9 cellular contexts compared by ENCODE assay signal in genomic region chr16:30491744-30492308, GRCh38. TPM values are rescaled to one million over a fixed set of nuclear protein-coding genes. Genes with fewer than 3 reads are reported as not detected.
DNase-seq lines count a peak whose midpoint lies in the region; ATAC-seq and TF ChIP-seq lines count a peak whose summit lies in the region.
"Had no signal": no experiment of that assay in that cellular context is flagged by ENCODE, and none has a peak within 500 bp of the region (broad histone marks: within the 10 kb centered on the region; RNA-seq: fewer than 3 reads in every experiment).

No MANE protein-coding gene starts in this region.

- H3K4me3 ChIP-seq in heart right ventricle (no peak overlapping the region), fibroblast of mammary gland (ENCODE audit: control insufficient read depth, low read depth, low read length) (no peak overlapping the region), transverse colon (no peak overlapping the region), suprapubic skin (no peak overlapping the region)

- WGBS in heart right ventricle, 2 donors, result 30 to 44% methylated on average over 6 of the region's 6 CpGs
- WGBS in transverse colon (ENCODE audit: low coverage in 1 of 2), 2 donors, result 58 to 73% methylated on average over 2 to 6 of the region's 6 CpGs
- WGBS in suprapubic skin, result 48% methylated on average over 6 of the region's 6 CpGs

- in situ Hi-C loops in transverse colon (cut with MboI; ENCODE audit: low pct_ligation_motif_present in 1 of 4, low pct_unique_long_range_greater_than_20kb in 1 of 4, low sequenced_read_pairs in 3 of 4), result no loop called here

- intact Hi-C loops in heart right ventricle (cut with DNase I), result no loop called here
- intact Hi-C loops in Right ventricle myocardium superior (cut with DNase I), result no loop called here
- intact Hi-C loops in transverse colon (cut with DNase I; ENCODE audit: low total_unique reads), result no loop called here

- no peak for TF ChIP-seq EP300 in transverse colon (IDR thresholded peaks at IDR 0.05; ENCODE audit: low read depth)
- no peak for TF ChIP-seq EP300 in suprapubic skin (IDR thresholded peaks at IDR 0.05)

- H3K36me3 ChIP-seq in heart right ventricle, result peaks cover 0 to 87% (median 0%) of the 10 kb centered on the region in 9 donors
- H3K36me3 ChIP-seq in transverse colon, result no peaks in the 10 kb centered on the region
- no peaks in the 10 kb centered on the region for H3K36me3 ChIP-seq in suprapubic skin

- ATAC-seq in heart right ventricle, result peak in 5 of 8 donors; percentile 28 to 81 (median 38)
- ATAC-seq in Right ventricle myocardium superior (ENCODE audit: poor library complexity), result no peak
- ATAC-seq in GM21528 (IDR thresholded peaks at IDR 0.05; ENCODE audit: low FRiP score, unreplicated experiment), result no peak

- DNase-seq in heart right ventricle (peak in 1 of 2 donors; percentile 17), Right ventricle myocardium superior (no peak), T1000 (lab: John Stamatoyannopoulos, UW) (peak; percentile 66), fibroblast of mammary gland (ENCODE audit: low read depth) (peak; percentile 80), transverse colon (peak; percentile 24), retina (no peak), suprapubic skin (ENCODE audit: low spot score in 2 of 2) (no peak)
- DNase-seq: naive B cell had no signal

- TF ChIP-seq CTCF in heart right ventricle (IDR thresholded peaks at IDR 0.05), result no peak
- TF ChIP-seq CTCF in fibroblast of mammary gland (conservative IDR thresholded peaks at IDR 0.05; ENCODE audit: control insufficient read depth, insufficient read depth, low read depth, low read length), result no peak
- TF ChIP-seq CTCF in transverse colon (IDR thresholded peaks at IDR 0.05), result no peak
- TF ChIP-seq CTCF in suprapubic skin (IDR thresholded peaks at IDR 0.05), result no peak

- H3K27me3 ChIP-seq in heart right ventricle (peaks cover 0 to 12% (median 5%) of the 10 kb centered on the region in 7 donors), transverse colon (no peaks in the 10 kb centered on the region), suprapubic skin (no peaks in the 10 kb centered on the region)

- H3K27ac ChIP-seq in heart right ventricle (no peak overlapping the region), transverse colon (no peak overlapping the region), suprapubic skin (no peak overlapping the region)

- H3K9me3 ChIP-seq in heart right ventricle (no peaks in the 10 kb centered on the region), transverse colon (no peaks in the 10 kb centered on the region), suprapubic skin (no peaks in the 10 kb centered on the region)

- H3K4me1 ChIP-seq in heart right ventricle (peaks cover 0 to 25% (median 0%) of the 10 kb centered on the region in 9 donors), transverse colon (peaks cover 0 to 8% (median 0%) of the 10 kb centered on the region in 4 donors), suprapubic skin (peaks cover 13% of the 10 kb centered on the region)

- no peak for TF ChIP-seq POLR2A in transverse colon (IDR thresholded peaks at IDR 0.05)
- no peak for TF ChIP-seq POLR2A in suprapubic skin (IDR thresholded peaks at IDR 0.05)

RNA-seq across cellular contexts. Expression of gene ITGAL, which starts 19.3 kb away (rescaled TPM):
- total RNA-seq in heart right ventricle (10 to 100 TPM in 1 of 10 donors, 1 to 10 TPM in 7, under 1 TPM in 2; 0.79 to 18.2 (median 1.9) TPM), Right ventricle myocardium superior (1.5 TPM), transverse colon (10 to 100 TPM in 2 of 4 donors, 1 to 10 TPM in 2; 1.8 to 33.7 (median 6.7) TPM), suprapubic skin (1 to 10 TPM in 2 of 4 donors, under 1 TPM in 2; 0.47 to 4.3 (median 1.9) TPM)
- polyA plus RNA-seq in heart right ventricle, result 1 to 10 TPM in 1 of 2 donors, under 1 TPM in 1; 0.52 to 1.2 TPM

RNA-seq across cellular contexts. Expression of gene ZNF768, which starts 34.5 kb away (rescaled TPM):
- total RNA-seq in heart right ventricle (10 to 100 TPM; 36.0 to 71.7 (median 43.3) TPM), Right ventricle myocardium superior (71.7 TPM), transverse colon (100 to 1,000 TPM in 1 of 4 donors, 10 to 100 TPM in 3; 54.7 to 116 (median 74.9) TPM), suprapubic skin (10 to 100 TPM; 30.5 to 41.3 (median 36.6) TPM)
- 10 to 100 TPM; 51.8 to 75.1 TPM for polyA plus RNA-seq in heart right ventricle

RNA-seq across cellular contexts. Expression of gene ZNF747, which starts 42.8 kb away (rescaled TPM):
- total RNA-seq in heart right ventricle, result 10 to 100 TPM in 7 of 10 donors, 1 to 10 TPM in 3; 8.5 to 14.3 (median 10.7) TPM
- polyA plus RNA-seq in heart right ventricle, result 1 to 10 TPM; 8.5 to 9.2 TPM
- 8.0 TPM for total RNA-seq in Right ventricle myocardium superior
- 10 to 100 TPM; 16.0 to 25.7 (median 16.8) TPM for total RNA-seq in transverse colon
- total RNA-seq in suprapubic skin, result 10 to 100 TPM in 3 of 4 donors, 1 to 10 TPM in 1; 9.4 to 15.4 (median 11.5) TPM

RNA-seq across cellular contexts. Expression of gene SEPHS2, which starts 46.2 kb away (rescaled TPM):
- total RNA-seq in heart right ventricle (10 to 100 TPM; 23.5 to 49.3 (median 29.3) TPM), Right ventricle myocardium superior (28.6 TPM), transverse colon (100 to 1,000 TPM in 3 of 4 donors, 10 to 100 TPM in 1; 86.7 to 218 (median 151) TPM), suprapubic skin (10 to 100 TPM; 16.8 to 26.2 (median 22.2) TPM)
- 10 to 100 TPM; 17.3 to 47.0 TPM for polyA plus RNA-seq in heart right ventricle

Comparison
In these comparisons a context has a peak if more than half of its experiments do, and no peak if none do; other contexts are left out.
1. ATAC-seq: peak in heart right ventricle (5 of 8); none in Right ventricle myocardium superior (single experiment) and GM21528 (single experiment).
2. DNase-seq: peak in T1000 (single experiment), fibroblast of mammary gland (single experiment) and transverse colon (single experiment); none in Right ventricle myocardium superior (single experiment), retina (single experiment) and suprapubic skin (0 of 2).